ENCODE assay signal across 2 cellular contexts in genomic region chr17:38284654-38285174, GRCh38.
TF ChIP-seq lines count a peak whose summit lies in the region.

No MANE protein-coding gene starts in this region.

TF ChIP-seq in IMR-90, 13 proteins besides CTCF, POLR2A, EP300 and RAD21:
- peak; percentile 20; the same call in 1 of the 2 replicates for TF ChIP-seq MAFK (IDR thresholded peaks at IDR 0.05; ENCODE audit: low read depth, low read length)
TF ChIP-seq in IMR-90: peak in this region for 1; not testable (repeated sequence) for 12.

TF ChIP-seq in K562, 482 proteins besides CTCF, POLR2A, EP300 and RAD21:
- TF ChIP-seq C11orf30 (IDR thresholded peaks at IDR 0.05; ENCODE audit: low read depth) (0 out of 2 replicates have a peak, but pooled peaks have one; percentile 11), MAFK (IDR thresholded peaks at IDR 0.05; ENCODE audit: low read length) (peak; percentile 24; the same call in 1 of the 2 replicates)
